11 cellular contexts compared by ENCODE assay signal in genomic region chr2:231685349-231686191, GRCh38. TPM values are rescaled to one million over a fixed set of nuclear protein-coding genes. Genes with fewer than 3 reads are reported as not detected.
A peak's percentile ranks its signal among the peaks of the same experiment; 100 is the strongest.
DNase-seq lines count a peak whose midpoint lies in the region; ATAC-seq and TF ChIP-seq lines count a peak whose summit lies in the region.
"Had no signal": no experiment of that assay in that cellular context is flagged by ENCODE, and none has a peak within 500 bp of the region (broad histone marks: within the 10 kb centered on the region; RNA-seq: fewer than 3 reads in every experiment).

No MANE protein-coding gene starts in this region.

- H2BK12ac ChIP-seq in trophoblast cell (ENCODE audit: low read length) = no peak overlapping the region

- no peak overlapping the region for H3K4me2 ChIP-seq in PC-3 (ENCODE audit: low read length)
- no peak overlapping the region for H3K4me2 ChIP-seq in trophoblast cell (ENCODE audit: low read length)

- no peaks in the 10 kb centered on the region for H4K20me1 ChIP-seq in PC-3 (ENCODE audit: low read length)

- H3K23ac ChIP-seq in trophoblast cell (ENCODE audit: low read length) = no peak overlapping the region

- H3K4me3 Mint-ChIP-seq in type B pancreatic cell = no peak overlapping the region

- POLR2A ChIA-PET in PC-3 (lab: Charles Lee; ENCODE audit: unreplicated experiment) = no interaction called here

- BruUV-seq in PC-3 (replicated peaks; lab: Mats Ljungman, UMichigan) = no TSS peak

- DNase-seq in right atrium auricular region (ENCODE audit: low spot score) (no peak), left cardiac atrium (no peak), PC-3 (no peak), hippocampal formation (lab: John Stamatoyannopoulos, UW) (peak; percentile 89 to 91), type B pancreatic cell (ENCODE audit: extremely low spot score, unreplicated experiment) (no peak), AG20443 (ENCODE audit: low spot score) (no peak), kidney tubule cell (ENCODE audit: low spot score) (no peak), trophoblast cell (no peak)
- DNase-seq: NCI-H748 treated with DMSO at 0.1 percent for 48 hours had no signal

- no peak overlapping the region for H3K9ac ChIP-seq in PC-3 (ENCODE audit: low read length)
- no peak overlapping the region for H3K9ac ChIP-seq in trophoblast cell (ENCODE audit: low read length)

- peaks cover 13% of the 10 kb centered on the region for H3K79me1 ChIP-seq in trophoblast cell (ENCODE audit: low read length)

- H3K4me3 ChIP-seq in right atrium auricular region = no peak overlapping the region
- no peak overlapping the region for H3K4me3 ChIP-seq in PC-3 (ENCODE audit: low read length)
- no peak overlapping the region for H3K4me3 ChIP-seq in trophoblast cell (ENCODE audit: low read depth, low read length)
- H3K4me3 ChIP-seq: coronary artery, thoracic aorta had no signal

- no peaks in the 10 kb centered on the region for H3K9me3 ChIP-seq in right atrium auricular region
- H3K9me3 ChIP-seq in PC-3 (ENCODE audit: low read length) = no peaks in the 10 kb centered on the region
- no peaks in the 10 kb centered on the region for H3K9me3 ChIP-seq in trophoblast cell (ENCODE audit: insufficient read depth, low read depth, low read length)
- H3K9me3 ChIP-seq: thoracic aorta had no signal

- no peaks in the 10 kb centered on the region for H3F3A ChIP-seq in PC-3 (ENCODE audit: low read length, unreplicated experiment)

- TF ChIP-seq CTCF in right atrium auricular region (IDR thresholded peaks at IDR 0.05) (peak in 1 of 2 donors; percentile 12), PC-3 (conservative IDR thresholded peaks at IDR 0.05; ENCODE audit: low read depth, low read length) (peak; percentile 35; the same call in 1 of the 2 replicates), type B pancreatic cell (conservative IDR thresholded peaks at IDR 0.05) (peak; percentile 54)

- no peaks in the 10 kb centered on the region for H3K79me2 ChIP-seq in PC-3 (ENCODE audit: low read length)
- peaks cover 7% of the 10 kb centered on the region for H3K79me2 ChIP-seq in trophoblast cell (ENCODE audit: control insufficient read depth, insufficient read depth, low read length, poor library complexity)

- H4K91ac ChIP-seq in trophoblast cell (ENCODE audit: low read depth, low read length) = no peak overlapping the region

- H3K18ac ChIP-seq in trophoblast cell (ENCODE audit: low read length) = no peak overlapping the region

- H3K4me1 Mint-ChIP-seq in type B pancreatic cell (ENCODE audit: unreplicated experiment) = peaks cover 34% of the 10 kb centered on the region

- no peak overlapping the region for H3K27ac Mint-ChIP-seq in type B pancreatic cell

- intact Hi-C loops in left cardiac atrium (cut with DNase I) (no loop called here), PC-3 (cut with micrococcal nuclease) (no loop called here)

- H3K4me1 ChIP-seq in right atrium auricular region (peaks cover 0 to 38% of the 10 kb centered on the region in 2 donors), PC-3 (ENCODE audit: insufficient read depth, low read length) (peaks cover 6% of the 10 kb centered on the region), trophoblast cell (ENCODE audit: control insufficient read depth in 1 of 2, insufficient read depth in 2 of 2, low read length in 2 of 2) (peaks cover 8 to 11% of the 10 kb centered on the region in 2 experiments)

- no CpG with 5 or more reads among the region's 20 CpGs for WGBS in trophoblast cell (ENCODE audit: extremely low coverage, insufficient coverage, insufficient read length)

- H3K4ac ChIP-seq in trophoblast cell (ENCODE audit: low read depth, low read length) = no peak overlapping the region

- H2AFZ ChIP-seq in PC-3 (ENCODE audit: low read length) (no peak overlapping the region), trophoblast cell (ENCODE audit: insufficient read depth, low read length, poor library complexity) (no peak overlapping the region)

- H3K14ac ChIP-seq in trophoblast cell (ENCODE audit: low read length) = no peak overlapping the region

- no peak overlapping the region for H2BK120ac ChIP-seq in trophoblast cell (ENCODE audit: insufficient read depth, low read length, poor library complexity)

- H3K36me3 Mint-ChIP-seq in type B pancreatic cell = no peaks in the 10 kb centered on the region

- H3K27me3 ChIP-seq in right atrium auricular region (no peaks in the 10 kb centered on the region), PC-3 (ENCODE audit: low read length) (no peaks in the 10 kb centered on the region), trophoblast cell (ENCODE audit: insufficient read depth, low read length) (no peaks in the 10 kb centered on the region)

- no peaks in the 10 kb centered on the region for H3K27me3 Mint-ChIP-seq in type B pancreatic cell

- H3K9me2 ChIP-seq in PC-3 (replicated peaks; ENCODE audit: low read length) = no peaks in the 10 kb centered on the region

- H2AK5ac ChIP-seq in trophoblast cell (ENCODE audit: low read length) = no peak overlapping the region

- ATAC-seq in left cardiac atrium (no peak), PC-3 (no peak)

- H4K8ac ChIP-seq in trophoblast cell (ENCODE audit: low read depth, low read length) = no peak overlapping the region

- peak overlapping the region; percentile 77 to 95 for H3K27ac ChIP-seq in right atrium auricular region
- H3K27ac ChIP-seq in PC-3 (ENCODE audit: low read length) = no peak overlapping the region
- H3K27ac ChIP-seq in trophoblast cell (ENCODE audit: low read depth, low read length) = no peak overlapping the region
- H3K27ac ChIP-seq: coronary artery, thoracic aorta had no signal

- no peak overlapping the region for H2BK5ac ChIP-seq in trophoblast cell (ENCODE audit: low read depth, low read length, poor library complexity)

- CTCF ChIA-PET in PC-3 (lab: Charles Lee) = no interaction called here

- H3K9me3 Mint-ChIP-seq in type B pancreatic cell = no peaks in the 10 kb centered on the region

- no peak overlapping the region for H4K12ac ChIP-seq in trophoblast cell (ENCODE audit: low read depth, low read length)

- H3K36me3 ChIP-seq in right atrium auricular region (no peaks in the 10 kb centered on the region), PC-3 (ENCODE audit: low read depth, low read length) (no peaks in the 10 kb centered on the region), trophoblast cell (ENCODE audit: control insufficient read depth in 1 of 2, insufficient read depth in 2 of 2, low read length in 2 of 2) (no peaks in the 10 kb centered on the region)
- H3K36me3 ChIP-seq: thoracic aorta had no signal

RNA-seq across cellular contexts. Expression of gene PTMA, which starts 22.8 kb away (rescaled TPM):
- total RNA-seq in right atrium auricular region (100 to 1,000 TPM; 234 to 430 TPM), left cardiac atrium (100 to 1,000 TPM; 343 to 402 TPM), PC-3 (2014; rRNA removed) (1,625 and 2,032 TPM in 2 replicates), type B pancreatic cell (ENCODE audit: low replicate concordance) (969 and 1,228 TPM in 2 replicates)
- 1,343 and 1,403 TPM in 2 replicates for polyA plus RNA-seq in trophoblast cell (2013)

Comparison
In these comparisons a context has a peak if more than half of its experiments do, and no peak if none do; other contexts are left out.
1. DNase-seq: peak in hippocampal formation (2 of 2); none in right atrium auricular region (single experiment), left cardiac atrium (single experiment), PC-3 (single experiment), type B pancreatic cell (single experiment), AG20443 (single experiment), kidney tubule cell (single experiment) and trophoblast cell (0 of 2).
2. H3K27ac ChIP-seq: peak in right atrium auricular region (2 of 2); none in PC-3 (single experiment) and trophoblast cell (single experiment).